ENCODE assay signal across 18 cellular contexts in the genomic region with DNA sequence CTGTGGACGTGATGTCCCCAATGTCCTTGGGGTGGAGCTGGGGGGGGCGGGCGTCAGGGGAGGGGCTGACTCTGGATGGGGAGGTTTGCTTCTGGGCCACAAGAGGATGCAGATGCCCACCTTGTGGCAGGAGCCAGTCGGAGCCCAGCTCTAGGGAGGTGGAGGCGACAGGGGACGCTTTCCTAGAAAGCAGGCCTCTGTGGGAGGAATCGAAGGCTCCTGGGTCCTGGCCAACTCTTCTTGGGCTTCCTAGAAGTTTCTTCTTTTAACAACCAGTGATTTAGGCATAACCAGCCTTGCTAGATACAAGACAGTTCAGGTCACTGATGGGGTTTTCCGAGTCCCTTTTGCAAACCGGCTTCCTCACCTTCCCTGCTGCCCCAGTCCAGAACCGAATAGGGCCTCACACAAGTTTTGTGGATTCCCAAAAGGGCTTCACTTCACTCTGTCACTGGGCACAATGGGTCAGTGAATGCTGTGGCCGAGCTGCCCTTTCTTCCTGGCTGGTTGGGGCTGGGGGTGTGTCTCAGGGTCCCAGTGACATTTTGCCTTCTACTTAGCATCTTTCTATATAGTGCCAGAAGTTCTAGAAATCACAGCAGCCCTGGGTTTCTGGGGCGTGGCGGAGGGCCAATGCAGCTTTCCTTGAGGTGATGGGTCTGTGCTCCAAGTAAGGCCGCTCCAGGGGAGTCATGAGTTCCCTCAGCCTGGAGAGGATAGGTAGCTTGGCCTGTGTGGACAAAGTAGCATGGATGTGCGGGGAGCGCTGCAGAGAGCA.
"Had no signal": no experiment of that assay in that cellular context is flagged by ENCODE, and none has a peak within 500 bp of the region (broad histone marks: within the 10 kb centered on the region; RNA-seq: fewer than 3 reads in every experiment).

No MANE protein-coding gene starts in this region.

- H3K27ac ChIP-seq: SJSA1, SK-N-MC had no signal

- H3K4me3 ChIP-seq: SJSA1, SK-N-MC had no signal

- FAIRE-seq: RCC 7860 had no signal

- H3K27me3 ChIP-seq: SJSA1 had no signal

- H3K9me3 ChIP-seq: SJSA1 had no signal

- DNase-seq: KBM-7, MV-4-11, NCI-H1048, NCI-H1105, NCI-H1436 treated with DMSO at 0.1 percent for 48 hours, NCI-H1694, NCI-H187 treated with DMSO at 0.1 percent for 48 hours, NCI-H2029 treated with DMSO at 0.1 percent for 48 hours, NCI-H2107, NCI-H2227 treated with DMSO at 0.1 percent for 48 hours, NCI-H69, NCI-H774, Right ventricle myocardium superior, RPMI8226, SIG-M5 had no signal

- H3K36me3 ChIP-seq: SJSA1 had no signal
